In the genomic region with DNA sequence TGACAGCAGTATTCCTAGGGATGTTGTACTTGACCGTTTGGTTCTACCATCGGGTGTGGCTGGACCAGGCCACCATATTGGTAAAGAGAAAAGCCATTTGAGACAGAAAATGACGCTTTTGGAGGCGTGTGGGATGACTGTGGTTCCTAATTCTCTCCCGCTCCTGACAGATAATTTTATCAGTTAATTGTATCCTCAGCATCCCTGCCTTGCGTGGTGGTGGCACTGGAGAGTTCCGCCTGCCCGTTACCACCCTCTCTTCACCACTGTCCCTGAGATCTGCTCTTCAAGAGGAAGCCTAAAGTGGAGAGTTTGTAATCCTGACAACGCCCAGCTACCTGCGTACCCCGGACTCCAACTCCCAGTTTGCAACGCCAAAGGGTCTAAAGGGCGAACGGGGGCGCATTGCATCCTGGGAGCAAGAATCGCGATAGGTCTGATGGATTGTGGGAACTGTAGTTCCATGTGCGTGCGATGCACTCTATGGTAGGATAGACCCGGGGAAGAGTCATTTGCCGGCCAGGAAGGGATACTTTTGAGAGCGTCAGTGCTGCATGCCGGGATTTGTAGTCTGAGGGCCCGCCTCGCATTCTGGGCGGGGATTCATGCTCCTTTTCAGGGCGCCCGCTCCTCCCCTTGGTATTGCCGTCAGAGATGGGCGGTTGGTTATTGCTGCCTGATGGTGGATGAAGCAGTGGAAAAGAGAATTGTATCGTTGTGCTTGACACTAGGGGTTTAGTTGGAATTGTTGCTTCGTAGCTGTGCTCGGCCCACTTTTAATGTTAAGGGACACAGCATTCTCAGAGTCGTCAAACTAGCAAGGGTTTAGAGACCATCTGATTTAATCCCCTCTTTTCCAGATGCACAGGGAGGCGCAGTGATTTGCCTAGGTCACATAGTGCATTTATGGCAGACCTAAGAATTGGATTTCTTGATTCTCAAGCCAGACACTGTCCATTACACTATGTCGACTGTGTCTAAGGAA, we compare ENCODE assay signal across 8 cellular contexts. TPM values are rescaled to one million over a fixed set of nuclear protein-coding genes. Genes with fewer than 3 reads are reported as not detected.
DNase-seq lines count a peak whose midpoint lies in the region; ATAC-seq and TF ChIP-seq lines count a peak whose summit lies in the region.

No MANE protein-coding gene starts in this region.

- DNase-seq in Ammon's horn (ENCODE audit: low spot score) (peak; percentile 100), NCI-H446 (lab: John Stamatoyannopoulos, UW) (peak; percentile 98), cerebellum (ENCODE audit: low spot score) (peak; percentile 98), islet precursor cell (peak; percentile 100)
- DNase-seq in stimulated activated CD4-positive, alpha-beta T cell treated with anti-CD3 and anti-CD28 coated beads, Interleukin-12 subunit alpha, Interleukin-12 subunit beta, amount 100 ng/mL, for 4 hours: peak; percentile 84

- ATAC-seq in HG03354 (IDR thresholded peaks at IDR 0.05; ENCODE audit: poor library complexity, severe bottlenecking, unreplicated experiment): peak; percentile 66
- peak; percentile 84 for ATAC-seq in activated CD4-positive, CD25-positive, alpha-beta regulatory T cell treated with anti-CD3 and anti-CD28 coated beads, Interleukin-2, amount 50 U/mL, for 24 hours

- TF ChIP-seq POLR2A in GM19099 (IDR thresholded peaks at IDR 0.05; ENCODE audit: extremely low read depth, insufficient read length, low read depth): peak; percentile 61

RNA-seq across cellular contexts. Expression of a gene that starts 1.0 kb away (rescaled TPM):
- total RNA-seq in cerebellum: 27.5 TPM

RNA-seq across cellular contexts. Expression of a gene that starts 49.4 kb away (rescaled TPM):
- 25.0 TPM for total RNA-seq in cerebellum

RNA-seq across cellular contexts. Expression of a gene that starts 53.5 kb away (rescaled TPM):
- total RNA-seq in cerebellum: 34.9 TPM

RNA-seq across cellular contexts. Expression of a gene that starts 54.8 kb away (rescaled TPM):
- 23.5 TPM for total RNA-seq in cerebellum

Comparison
In these comparisons a context has a peak if more than half of its experiments do, and no peak if none do; other contexts are left out.
1. Peak in every context shown above with its lines: DNase-seq and ATAC-seq.